In the genomic region with DNA sequence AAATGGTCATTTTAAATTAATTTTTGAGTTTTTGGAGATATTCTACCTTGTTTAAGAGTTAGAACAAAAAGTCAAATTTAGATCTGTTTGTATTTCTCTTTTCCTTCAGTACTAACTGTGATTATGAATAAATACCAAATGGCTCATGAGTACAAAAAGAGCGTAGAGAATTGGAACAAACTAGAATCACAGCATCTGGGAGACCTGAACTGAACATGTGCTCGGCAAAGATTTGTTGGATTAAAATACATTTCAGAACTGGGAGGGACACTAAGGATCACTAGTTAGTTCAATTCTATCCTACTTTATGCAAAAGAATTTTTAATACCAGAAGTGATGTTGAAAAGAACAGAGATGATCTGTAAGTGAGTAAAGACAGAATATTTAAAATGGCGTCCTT, we compare ENCODE assay signal across 8 cellular contexts. TPM values are rescaled to one million over a fixed set of nuclear protein-coding genes. Genes with fewer than 3 reads are reported as not detected.
"Had no signal": no experiment of that assay in that cellular context is flagged by ENCODE, and none has a peak within 500 bp of the region (broad histone marks: within the 10 kb centered on the region; RNA-seq: fewer than 3 reads in every experiment).

No MANE protein-coding gene starts in this region.

- H3K27ac Mint-ChIP-seq: GM23338, H9, HFFc6 had no signal

- DNase-seq: GM23248, GOT3, H7, H9, HCEC 1CT, HFFc6 had no signal

- ATAC-seq: GM23338, HCT116 had no signal

- H3K4me3 Mint-ChIP-seq: GM23338, H9, HFFc6 had no signal

RNA-seq across cellular contexts. Expression of gene OLFM3, which starts 19.5 kb away (rescaled TPM):
- total RNA-seq: GM23248, HFFc6 had no signal
